In the genomic region with DNA sequence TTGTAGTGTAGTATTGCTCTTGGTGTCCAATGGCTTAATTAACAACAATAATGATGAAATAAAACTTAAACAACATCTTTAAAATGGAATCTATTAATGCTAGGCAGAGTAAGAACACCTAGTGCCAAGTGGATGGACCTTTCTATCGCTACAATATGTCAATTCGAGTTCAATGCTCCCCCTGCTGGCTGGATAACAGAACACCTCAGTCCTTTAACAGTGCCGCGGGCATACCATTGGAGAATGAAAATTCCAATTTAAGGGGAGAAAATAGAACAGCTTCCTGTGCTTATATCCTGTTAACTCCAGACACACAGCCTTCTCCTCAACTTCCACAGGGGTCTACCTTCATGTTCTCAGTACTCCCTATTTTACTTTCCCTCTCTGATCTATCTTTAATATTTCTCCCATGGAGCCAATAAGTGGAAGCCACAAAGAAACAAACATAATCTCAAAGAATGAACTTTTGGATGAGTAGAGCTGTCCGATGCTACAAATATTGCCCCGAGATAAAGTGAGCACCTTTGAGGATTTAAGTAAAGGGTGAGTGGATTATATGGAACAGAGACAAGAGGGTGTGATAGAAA, we compare ENCODE assay signal across 8 cellular contexts.
DNase-seq lines count a peak whose midpoint lies in the region; ATAC-seq and TF ChIP-seq lines count a peak whose summit lies in the region.

No MANE protein-coding gene starts in this region.

- no peaks in the 10 kb centered on the region for H3K9me3 Mint-ChIP-seq in T-helper 2 cell treated with Interferon-gamma antibody and Interleukin-4, amounts not matched to agents 5 μg/mL and 100 μg/mL, for 36 hours

- H3K4me3 Mint-ChIP-seq in T-helper 2 cell treated with Interferon-gamma antibody and Interleukin-4, amounts not matched to agents 5 μg/mL and 100 μg/mL, for 36 hours: no peak overlapping the region

- peak; percentile 85 for TF ChIP-seq CTCF in NB4 (IDR thresholded peaks at IDR 0.05; ENCODE audit: low read depth, low read length)
- peak; percentile 87 for TF ChIP-seq CTCF in brain microvascular endothelial cell (IDR thresholded peaks at IDR 0.05; ENCODE audit: low read depth, low read length, missing control alignments)

- H3K27me3 ChIP-seq in brain microvascular endothelial cell (replicated peaks): no peaks in the 10 kb centered on the region

- H3K36me3 ChIP-seq in brain microvascular endothelial cell (replicated peaks): no peaks in the 10 kb centered on the region

- H3K27ac Mint-ChIP-seq in T-helper 2 cell treated with Interferon-gamma antibody and Interleukin-4, amounts not matched to agents 5 μg/mL and 100 μg/mL, for 36 hours: no peak overlapping the region

- peaks cover 26% of the 10 kb centered on the region for H3K27me3 Mint-ChIP-seq in T-helper 2 cell treated with Interferon-gamma antibody and Interleukin-4, amounts not matched to agents 5 μg/mL and 100 μg/mL, for 36 hours (ENCODE audit: low read depth)

- peak; percentile 94 for ATAC-seq in HG02623 (IDR thresholded peaks at IDR 0.05; ENCODE audit: unreplicated experiment)

- DNase-seq in NK-92 treated with Interleukin-12 subunit alpha and Interleukin-12 subunit beta, amount 100 ng/mL, for 24 hours (lab: John Stamatoyannopoulos, UW): peak; percentile 47
- DNase-seq in NK-92 (lab: John Stamatoyannopoulos, UW; ENCODE audit: unreplicated experiment) (no peak), NB4 (ENCODE audit: low read depth) (peak; percentile 68), brain microvascular endothelial cell (peak; percentile 73), iPS-NIHi7 (ENCODE audit: extremely low spot score) (peak; percentile 76)
- DNase-seq in T-helper 2 cell treated with Interferon-gamma antibody and Interleukin-4, amounts not matched to agents 5 μg/mL and 100 μg/mL, for 36 hours (ENCODE audit: low spot score): peak; percentile 23
- peak; percentile 47 to 66 for DNase-seq in stimulated activated CD4-positive, alpha-beta T cell treated with anti-CD3 and anti-CD28 coated beads, Interleukin-2, amount 100 ng/mL, for 24 hours

- no peaks in the 10 kb centered on the region for H3K36me3 Mint-ChIP-seq in T-helper 2 cell treated with Interferon-gamma antibody and Interleukin-4, amounts not matched to agents 5 μg/mL and 100 μg/mL, for 36 hours (ENCODE audit: low read depth)

- H3K4me3 ChIP-seq in NB4 (ENCODE audit: low read depth, low read length): no peak overlapping the region
- no peak overlapping the region for H3K4me3 ChIP-seq in brain microvascular endothelial cell (ENCODE audit: low read depth, low read length)

- H3K4me1 Mint-ChIP-seq in T-helper 2 cell treated with Interferon-gamma antibody and Interleukin-4, amounts not matched to agents 5 μg/mL and 100 μg/mL, for 36 hours (ENCODE audit: low read depth): peaks cover 4% of the 10 kb centered on the region

- H3K27ac ChIP-seq in brain microvascular endothelial cell: no peak overlapping the region

- TF ChIP-seq POLR2A in NB4 (IDR thresholded peaks at IDR 0.05; ENCODE audit: extremely low read depth, insufficient read length): no peak

- in situ Hi-C loops in brain microvascular endothelial cell (cut with HindIII; ENCODE audit: low pct_ligation_motif_present, low sequenced_read_pairs): loop anchor here (25.0 kb wide), 2 partner anchors 776 to 1051 kb away; a partner anchor contains a TSS
